12 cellular contexts compared by ENCODE assay signal in the genomic region with DNA sequence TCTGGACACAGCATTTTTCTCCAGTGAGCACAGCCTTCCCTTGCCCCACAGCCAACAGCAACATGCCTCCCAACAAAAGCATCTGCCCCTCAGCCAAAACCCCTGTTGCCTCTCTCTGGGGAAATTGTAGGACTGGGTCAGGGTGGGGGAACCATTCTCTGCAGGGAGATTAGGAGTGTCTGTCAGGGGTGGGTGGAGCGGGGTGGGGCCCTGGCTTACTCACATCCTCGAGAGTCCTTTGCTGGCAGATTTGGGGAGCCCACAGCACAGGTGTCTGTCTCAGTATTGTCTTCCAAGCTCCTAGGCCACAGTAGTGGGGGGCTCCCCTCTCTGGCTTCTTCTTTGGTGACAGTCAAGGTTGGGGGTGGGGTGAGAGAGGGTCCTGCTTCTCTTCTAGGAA. TPM values are rescaled to one million over a fixed set of nuclear protein-coding genes. Genes with fewer than 3 reads are reported as not detected.
"Had no signal": no experiment of that assay in that cellular context is flagged by ENCODE, and none has a peak within 500 bp of the region (broad histone marks: within the 10 kb centered on the region; RNA-seq: fewer than 3 reads in every experiment).

No MANE protein-coding gene starts in this region.

RNA-seq across cellular contexts. Expression of a gene that starts 28.3 kb away (rescaled TPM):
- total RNA-seq: hepatocyte, kidney, kidney epithelial cell, left cardiac atrium, left ventricle myocardium inferior, left ventricle myocardium superior, lung microvascular endothelial cell, mesenteric fat pad, mesothelial cell of epicardium, myocyte had no signal
- polyA plus RNA-seq: hepatocyte; mammary epithelial cell; naive thymus-derived CD4-positive, alpha-beta T cell had no signal
